Comparison of ENCODE assay signal across 8 cellular contexts in the genomic region with DNA sequence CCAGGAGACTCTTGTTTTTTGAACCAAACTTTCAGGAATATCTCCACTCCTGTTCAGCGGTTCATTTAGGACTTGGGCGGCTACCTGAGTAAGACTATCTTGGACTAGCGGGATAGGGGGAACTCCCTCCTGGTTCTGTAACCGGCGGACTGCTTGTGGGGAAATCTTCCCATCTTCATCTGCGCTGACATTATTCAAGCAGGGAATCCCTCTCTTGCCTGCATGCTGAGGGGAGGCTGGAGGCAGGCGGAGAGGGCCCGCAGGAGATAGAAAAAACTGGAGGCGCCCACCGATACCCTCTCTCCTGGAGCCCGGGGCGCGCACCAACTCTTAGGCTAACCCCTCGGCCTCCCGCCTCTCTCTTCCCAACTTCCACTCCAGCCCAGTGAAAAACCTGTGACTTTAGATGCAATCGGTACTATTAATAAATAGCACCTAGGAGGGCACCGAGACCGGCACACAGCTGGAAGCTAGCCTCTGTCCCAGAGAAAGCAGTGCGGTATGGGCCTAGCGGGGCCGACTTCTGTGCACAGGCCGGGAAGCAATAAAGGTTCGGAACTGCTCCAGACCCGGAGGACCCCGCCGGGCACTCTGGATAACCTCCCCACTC. TPM values are rescaled to one million over a fixed set of nuclear protein-coding genes. Genes with fewer than 3 reads are reported as not detected.
DNase-seq lines count a peak whose midpoint lies in the region; ATAC-seq and TF ChIP-seq lines count a peak whose summit lies in the region.

No MANE protein-coding gene starts in this region.

- H3K27me3 ChIP-seq in sigmoid colon, result peaks cover 0 to 23% (median 0%) of the 10 kb centered on the region in 3 donors

- H3K27ac ChIP-seq in sigmoid colon, result peak overlapping the region; percentile 19 to 79 (median 74)

- no peak overlapping the region for H3K4me3 Mint-ChIP-seq in activated T-helper 2 cell treated with anti-CD3 and anti-CD28 coated beads, Interferon-gamma antibody, Interleukin-2, Interleukin-4, amounts not matched to agents 10 μg/mL and 5 μg/mL and 100 μg/mL, durations not matched to agents 14 hours and 24 hours and 36 hours (ENCODE audit: low read depth)

- no peaks in the 10 kb centered on the region for H3K36me3 Mint-ChIP-seq in activated T-helper 2 cell treated with anti-CD3 and anti-CD28 coated beads, Interferon-gamma antibody, Interleukin-2, Interleukin-4, amounts not matched to agents 10 μg/mL and 5 μg/mL and 100 μg/mL, durations not matched to agents 14 hours and 24 hours and 36 hours (ENCODE audit: low read depth)

- peaks cover 72% of the 10 kb centered on the region for H3K27me3 Mint-ChIP-seq in activated T-helper 2 cell treated with anti-CD3 and anti-CD28 coated beads, Interferon-gamma antibody, Interleukin-2, Interleukin-4, amounts not matched to agents 10 μg/mL and 5 μg/mL and 100 μg/mL, durations not matched to agents 14 hours and 24 hours and 36 hours (ENCODE audit: low read depth)

- H3K36me3 ChIP-seq in sigmoid colon, result no peaks in the 10 kb centered on the region

- TF ChIP-seq POLR2A in sigmoid colon (IDR thresholded peaks at IDR 0.05), result no peak

- intact Hi-C loops in sigmoid colon (cut with DNase I), result loop anchor here (10.0 kb wide), 1 partner anchor 254 kb away; no protein-coding TSS in a partner anchor
- intact Hi-C loops in activated T-helper 2 cell treated with anti-CD3 and anti-CD28 coated beads, Interferon-gamma antibody, Interleukin-2, Interleukin-4, amounts not matched to agents 10 μg/mL and 5 μg/mL and 100 μg/mL, durations not matched to agents 14 hours and 24 hours and 36 hours (cut with micrococcal nuclease), result no loop called here

- H3K9me3 ChIP-seq in sigmoid colon, result no peaks in the 10 kb centered on the region

- no peak for TF ChIP-seq CTCF in GM12864 (IDR thresholded peaks at IDR 0.05; ENCODE audit: low read depth, low read length, missing control alignments)
- TF ChIP-seq CTCF in sigmoid colon (IDR thresholded peaks at IDR 0.05), result no peak

- H3K4me1 ChIP-seq in sigmoid colon, result peaks cover 0 to 30% (median 25%) of the 10 kb centered on the region in 4 donors

- peak; percentile 4; the same call in 2 of the 3 replicates for ATAC-seq in SK-N-SH treated with all-trans-retinoic acid at 6 μM for 48 hours

- WGBS in sigmoid colon, 2 donors, result 9 to 21% methylated on average over 26 of the region's 26 CpGs

- no peaks in the 10 kb centered on the region for H3K9me3 Mint-ChIP-seq in activated T-helper 2 cell treated with anti-CD3 and anti-CD28 coated beads, Interferon-gamma antibody, Interleukin-2, Interleukin-4, amounts not matched to agents 10 μg/mL and 5 μg/mL and 100 μg/mL, durations not matched to agents 14 hours and 24 hours and 36 hours

- H3K4me3 ChIP-seq in GM12864 (ENCODE audit: low read depth, low read length) (peak overlapping the region; percentile 66), sigmoid colon (peak overlapping the region; percentile 47 to 68 (median 66))

- peaks cover 22% of the 10 kb centered on the region for H3K4me1 Mint-ChIP-seq in activated T-helper 2 cell treated with anti-CD3 and anti-CD28 coated beads, Interferon-gamma antibody, Interleukin-2, Interleukin-4, amounts not matched to agents 10 μg/mL and 5 μg/mL and 100 μg/mL, durations not matched to agents 14 hours and 24 hours and 36 hours (ENCODE audit: low read depth)

- TF ChIP-seq EP300 in sigmoid colon (IDR thresholded peaks at IDR 0.05), result no peak

- no peak for DNase-seq in GM12864 (ENCODE audit: low read depth)
- peak; percentile 8 for DNase-seq in hepatic stellate cell (ENCODE audit: low spot score)
- no peak for DNase-seq in sigmoid colon
- DNase-seq in activated T-helper 2 cell treated with anti-CD3 and anti-CD28 coated beads, Interferon-gamma antibody, Interleukin-2, Interleukin-4, amounts not matched to agents 10 μg/mL and 5 μg/mL and 100 μg/mL, durations not matched to agents 14 hours and 24 hours and 36 hours (ENCODE audit: low spot score), result no peak
- DNase-seq in activated CD4-positive, alpha-beta T cell treated with anti-CD3 and anti-CD28 coated beads for 48 hours, result no peak
- DNase-seq in NCI-H510A treated with DMSO at 0.1 percent for 48 hours (lab: John Stamatoyannopoulos, UW), result no peak
- no peak for DNase-seq in activated T-cell treated with anti-CD3 and anti-CD28 coated beads for 4 hours

- H3K27ac Mint-ChIP-seq in activated T-helper 2 cell treated with anti-CD3 and anti-CD28 coated beads, Interferon-gamma antibody, Interleukin-2, Interleukin-4, amounts not matched to agents 10 μg/mL and 5 μg/mL and 100 μg/mL, durations not matched to agents 14 hours and 24 hours and 36 hours, result no peak overlapping the region

TF ChIP-seq in SK-N-SH treated with all-trans-retinoic acid at 6 μM for 48 hours, 23 proteins besides CTCF, POLR2A, EP300 and RAD21 (continues in another document):
- TF ChIP-seq, protein P1, sequence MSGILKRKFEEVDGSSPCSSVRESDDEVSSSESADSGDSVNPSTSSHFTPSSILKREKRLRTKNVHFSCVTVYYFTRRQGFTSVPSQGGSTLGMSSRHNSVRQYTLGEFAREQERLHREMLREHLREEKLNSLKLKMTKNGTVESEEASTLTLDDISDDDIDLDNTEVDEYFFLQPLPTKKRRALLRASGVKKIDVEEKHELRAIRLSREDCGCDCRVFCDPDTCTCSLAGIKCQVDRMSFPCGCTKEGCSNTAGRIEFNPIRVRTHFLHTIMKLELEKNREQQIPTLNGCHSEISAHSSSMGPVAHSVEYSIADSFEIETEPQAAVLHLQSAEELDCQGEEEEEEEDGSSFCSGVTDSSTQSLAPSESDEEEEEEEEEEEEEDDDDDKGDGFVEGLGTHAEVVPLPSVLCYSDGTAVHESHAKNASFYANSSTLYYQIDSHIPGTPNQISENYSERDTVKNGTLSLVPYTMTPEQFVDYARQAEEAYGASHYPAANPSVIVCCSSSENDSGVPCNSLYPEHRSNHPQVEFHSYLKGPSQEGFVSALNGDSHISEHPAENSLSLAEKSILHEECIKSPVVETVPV (CRISPR knock-in tag; IDR thresholded peaks at IDR 0.05), result no peak
- TF ChIP-seq, protein P2, sequence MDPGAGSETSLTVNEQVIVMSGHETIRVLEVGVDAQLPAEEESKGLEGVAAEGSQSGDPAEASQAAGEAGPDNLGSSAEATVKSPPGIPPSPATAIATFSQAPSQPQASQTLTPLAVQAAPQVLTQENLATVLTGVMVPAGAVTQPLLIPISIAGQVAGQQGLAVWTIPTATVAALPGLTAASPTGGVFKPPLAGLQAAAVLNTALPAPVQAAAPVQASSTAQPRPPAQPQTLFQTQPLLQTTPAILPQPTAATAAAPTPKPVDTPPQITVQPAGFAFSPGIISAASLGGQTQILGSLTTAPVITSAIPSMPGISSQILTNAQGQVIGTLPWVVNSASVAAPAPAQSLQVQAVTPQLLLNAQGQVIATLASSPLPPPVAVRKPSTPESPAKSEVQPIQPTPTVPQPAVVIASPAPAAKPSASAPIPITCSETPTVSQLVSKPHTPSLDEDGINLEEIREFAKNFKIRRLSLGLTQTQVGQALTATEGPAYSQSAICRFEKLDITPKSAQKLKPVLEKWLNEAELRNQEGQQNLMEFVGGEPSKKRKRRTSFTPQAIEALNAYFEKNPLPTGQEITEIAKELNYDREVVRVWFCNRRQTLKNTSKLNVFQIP (CRISPR knock-in tag; IDR thresholded peaks at IDR 0.05; ENCODE audit: borderline replicate concordance, low read depth), result no peak
- TF ChIP-seq, protein P3, sequence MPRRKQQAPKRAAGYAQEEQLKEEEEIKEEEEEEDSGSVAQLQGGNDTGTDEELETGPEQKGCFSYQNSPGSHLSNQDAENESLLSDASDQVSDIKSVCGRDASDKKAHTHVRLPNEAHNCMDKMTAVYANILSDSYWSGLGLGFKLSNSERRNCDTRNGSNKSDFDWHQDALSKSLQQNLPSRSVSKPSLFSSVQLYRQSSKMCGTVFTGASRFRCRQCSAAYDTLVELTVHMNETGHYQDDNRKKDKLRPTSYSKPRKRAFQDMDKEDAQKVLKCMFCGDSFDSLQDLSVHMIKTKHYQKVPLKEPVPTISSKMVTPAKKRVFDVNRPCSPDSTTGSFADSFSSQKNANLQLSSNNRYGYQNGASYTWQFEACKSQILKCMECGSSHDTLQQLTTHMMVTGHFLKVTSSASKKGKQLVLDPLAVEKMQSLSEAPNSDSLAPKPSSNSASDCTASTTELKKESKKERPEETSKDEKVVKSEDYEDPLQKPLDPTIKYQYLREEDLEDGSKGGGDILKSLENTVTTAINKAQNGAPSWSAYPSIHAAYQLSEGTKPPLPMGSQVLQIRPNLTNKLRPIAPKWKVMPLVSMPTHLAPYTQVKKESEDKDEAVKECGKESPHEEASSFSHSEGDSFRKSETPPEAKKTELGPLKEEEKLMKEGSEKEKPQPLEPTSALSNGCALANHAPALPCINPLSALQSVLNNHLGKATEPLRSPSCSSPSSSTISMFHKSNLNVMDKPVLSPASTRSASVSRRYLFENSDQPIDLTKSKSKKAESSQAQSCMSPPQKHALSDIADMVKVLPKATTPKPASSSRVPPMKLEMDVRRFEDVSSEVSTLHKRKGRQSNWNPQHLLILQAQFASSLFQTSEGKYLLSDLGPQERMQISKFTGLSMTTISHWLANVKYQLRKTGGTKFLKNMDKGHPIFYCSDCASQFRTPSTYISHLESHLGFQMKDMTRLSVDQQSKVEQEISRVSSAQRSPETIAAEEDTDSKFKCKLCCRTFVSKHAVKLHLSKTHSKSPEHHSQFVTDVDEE (CRISPR knock-in tag; IDR thresholded peaks at IDR 0.05), result no peak
- TF ChIP-seq PPARA (CRISPR knock-in tag; IDR thresholded peaks at IDR 0.05; ENCODE audit: borderline replicate concordance) (no peak), TCF4 (CRISPR knock-in tag; IDR thresholded peaks at IDR 0.05; ENCODE audit: borderline replicate concordance) (no peak)
- TF ChIP-seq, protein P4, sequence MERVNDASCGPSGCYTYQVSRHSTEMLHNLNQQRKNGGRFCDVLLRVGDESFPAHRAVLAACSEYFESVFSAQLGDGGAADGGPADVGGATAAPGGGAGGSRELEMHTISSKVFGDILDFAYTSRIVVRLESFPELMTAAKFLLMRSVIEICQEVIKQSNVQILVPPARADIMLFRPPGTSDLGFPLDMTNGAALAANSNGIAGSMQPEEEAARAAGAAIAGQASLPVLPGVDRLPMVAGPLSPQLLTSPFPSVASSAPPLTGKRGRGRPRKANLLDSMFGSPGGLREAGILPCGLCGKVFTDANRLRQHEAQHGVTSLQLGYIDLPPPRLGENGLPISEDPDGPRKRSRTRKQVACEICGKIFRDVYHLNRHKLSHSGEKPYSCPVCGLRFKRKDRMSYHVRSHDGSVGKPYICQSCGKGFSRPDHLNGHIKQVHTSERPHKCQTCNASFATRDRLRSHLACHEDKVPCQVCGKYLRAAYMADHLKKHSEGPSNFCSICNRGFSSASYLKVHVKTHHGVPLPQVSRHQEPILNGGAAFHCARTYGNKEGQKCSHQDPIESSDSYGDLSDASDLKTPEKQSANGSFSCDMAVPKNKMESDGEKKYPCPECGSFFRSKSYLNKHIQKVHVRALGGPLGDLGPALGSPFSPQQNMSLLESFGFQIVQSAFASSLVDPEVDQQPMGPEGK (CRISPR knock-in tag; IDR thresholded peaks at IDR 0.05; ENCODE audit: borderline replicate concordance), result no peak

RNA-seq across cellular contexts. Expression of a gene that starts 1.7 kb away (rescaled TPM):
- total RNA-seq in sigmoid colon, result 10 to 100 TPM in 1 of 4 donors, 1 to 10 TPM in 3; 6.8 to 10.8 (median 9.6) TPM
- 1 to 10 TPM in 2 of 3 donors, under 1 TPM in 1; 0.60 to 4.4 (median 1.4) TPM for polyA plus RNA-seq in sigmoid colon
- total RNA-seq in activated T-helper 2 cell treated with anti-CD3 and anti-CD28 coated beads, Interferon-gamma antibody, Interleukin-2, Interleukin-4, amounts not matched to agents 10 μg/mL and 5 μg/mL and 100 μg/mL, durations not matched to agents 14 hours and 24 hours and 36 hours, result 0.32 TPM in 1 of 2 replicates, not detected in the other
